In the genomic region with DNA sequence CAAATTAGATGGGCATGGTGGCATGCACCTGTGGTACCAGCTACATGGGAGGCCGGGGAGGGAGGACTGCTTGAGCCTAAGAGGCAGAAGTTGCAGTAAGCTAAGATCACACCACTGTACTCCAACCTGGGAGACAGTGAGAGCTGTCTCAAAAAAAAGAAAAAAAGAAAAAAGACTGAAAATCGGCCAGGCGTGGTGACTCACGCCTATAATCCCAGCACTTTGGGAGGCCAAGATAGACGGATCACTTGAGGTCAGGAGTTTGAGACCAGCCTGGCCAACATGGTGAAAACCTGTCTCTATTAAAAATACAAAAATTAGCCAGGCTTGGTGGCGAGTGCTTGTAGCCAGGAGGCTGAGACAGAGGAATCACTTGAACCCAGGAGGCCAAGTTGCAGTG, we compare ENCODE assay signal across 29 cellular contexts.
"Had no signal": no experiment of that assay in that cellular context is flagged by ENCODE, and none has a peak within 500 bp of the region (broad histone marks: within the 10 kb centered on the region; RNA-seq: fewer than 3 reads in every experiment).

No MANE protein-coding gene starts in this region.

- H3K9me3 ChIP-seq: breast epithelium, colonic mucosa, gastrocnemius medialis, heart left ventricle had no signal

- H3K27ac ChIP-seq: breast epithelium, cardiac muscle cell, colonic mucosa, epithelial cell of prostate, foreskin keratinocyte, gastrocnemius medialis, heart left ventricle, WERI-Rb-1 had no signal

- DNase-seq: activated B cell treated with CpG ODN at 0.5 μM for 24 hours; activated CD4-positive, alpha-beta T cell treated with anti-CD3 and anti-CD28 coated beads for 48 hours; activated CD4-positive, alpha-beta T cell treated with anti-CD3 and anti-CD28 coated beads, Interleukin-2, amount 50 U/mL, for 1 hour; activated CD4-positive, alpha-beta T cell treated with anti-CD3 and anti-CD28 coated beads, Interleukin-2, amount 50 U/mL, for 48 hours; activated CD8-positive, alpha-beta memory T cell treated with anti-CD3 and anti-CD28 coated beads for 24 hours; activated CD8-positive, alpha-beta T cell treated with anti-CD3 and anti-CD28 coated beads for 36 hours; activated gamma-delta T cell; activated naive CD4-positive, alpha-beta T cell treated with anti-CD3 and anti-CD28 coated beads, Interleukin-2, amount 50 U/mL, for 16 hours; activated naive CD4-positive, alpha-beta T cell treated with Interleukin-2 at 50 U/mL for 16 hours; activated T-cell treated with anti-CD3 and anti-CD28 coated beads for 4 hours; activated T-cell treated with anti-CD3 and anti-CD28 coated beads, Interleukin-2, amount 50 U/mL, for 24 hours; activated T-cell treated with anti-CD3 and anti-CD28 coated beads, Interleukin-2, amount 50 U/mL, for 72 hours; amygdala; aorta; central memory CD4-positive, alpha-beta T cell; cerebellar nuclear complex; colonic mucosa; effector CD8-positive, alpha-beta T cell; foreskin keratinocyte; gastrocnemius medialis; glutamatergic neuron; heart left ventricle; T-helper 1 cell; T-helper 17 cell; T1000; WERI-Rb-1 had no signal

- H3K4me1 ChIP-seq: breast epithelium, colonic mucosa had no signal

- H3K4me3 ChIP-seq: breast epithelium, cardiac muscle cell, colonic mucosa, gastrocnemius medialis, heart left ventricle had no signal

- H3K27me3 ChIP-seq: breast epithelium, cardiac muscle cell, colonic mucosa, foreskin keratinocyte, gastrocnemius medialis, heart left ventricle had no signal

- H3K36me3 ChIP-seq: breast epithelium, cardiac muscle cell, colonic mucosa, gastrocnemius medialis had no signal
